8 cellular contexts compared by ENCODE assay signal in the genomic region with DNA sequence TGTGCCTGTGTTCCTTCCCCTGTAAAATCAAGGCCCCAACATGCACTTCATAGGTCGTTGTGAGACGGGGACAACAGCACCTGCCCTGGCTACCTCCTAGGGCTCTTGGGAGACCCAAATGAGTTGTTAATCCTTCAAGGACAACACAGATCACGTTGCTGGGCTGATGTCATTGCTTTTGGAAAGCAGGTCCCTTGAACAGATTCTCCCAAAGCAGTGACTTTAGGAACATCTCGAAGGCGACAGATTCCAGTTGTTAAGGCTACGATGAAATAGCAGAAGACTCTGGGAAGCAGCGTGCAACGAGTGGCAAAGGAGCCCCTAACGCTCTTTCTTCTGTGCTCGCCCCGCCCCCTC. TPM values are rescaled to one million over a fixed set of nuclear protein-coding genes. Genes with fewer than 3 reads are reported as not detected.
DNase-seq lines count a peak whose midpoint lies in the region; ATAC-seq and TF ChIP-seq lines count a peak whose summit lies in the region.

No MANE protein-coding gene starts in this region.

- TF ChIP-seq CTCF in A673 (conservative IDR thresholded peaks at IDR 0.05; ENCODE audit: low read depth, low read length) (no peak), tibial nerve (IDR thresholded peaks at IDR 0.05) (no peak)

- no peaks in the 10 kb centered on the region for H3K36me3 ChIP-seq in A673 (ENCODE audit: insufficient read depth, low read length, poor library complexity, severe bottlenecking)
- H3K36me3 ChIP-seq in SK-N-MC (ENCODE audit: insufficient read depth, low read length), result no peaks in the 10 kb centered on the region
- no peaks in the 10 kb centered on the region for H3K36me3 ChIP-seq in tibial nerve

- TSS peak; percentile 66 for BruUV-seq in A673 (replicated peaks; lab: Mats Ljungman, UMichigan)

- CTCF ChIA-PET in A673 (lab: Charles Lee), result no interaction called here

- H3K27ac ChIP-seq in A673 (ENCODE audit: low read depth, low read length, poor library complexity, severe bottlenecking) (peak overlapping the region; percentile 43), SK-N-MC (no peak overlapping the region; the same call in 1 of the 2 replicates), right cardiac atrium (ENCODE audit: low read length) (no peak overlapping the region), tibial nerve (peak overlapping the region; percentile 76 to 91 (median 83))

- DNase-seq in A673 (ENCODE audit: low spot score) (no peak), SK-N-MC (ENCODE audit: low read depth, low spot score) (no peak), right cardiac atrium (no peak), tibial nerve (ENCODE audit: low spot score in 2 of 2) (no peak), midbrain (lab: John Stamatoyannopoulos, UW) (no peak), EL (no peak)

- POLR2A ChIA-PET in A673 (lab: Charles Lee; ENCODE audit: low non-redundant PET), result interaction anchor here (0.7 to 2.0 kb wide), 2 partner anchors 19 to 127 kb away, joined by 7 to 17 read pairs; no protein-coding TSS in a partner anchor

- H3K4me3 ChIP-seq in A673 (ENCODE audit: low read depth, low read length, poor library complexity, severe bottlenecking) (peak overlapping the region; percentile 72), SK-N-MC (peak overlapping the region; percentile 82), right cardiac atrium (ENCODE audit: low read length) (peak overlapping the region; percentile 90), tibial nerve (peak overlapping the region; percentile 41 to 66 (median 60))

- no peak for TF ChIP-seq EP300 in tibial nerve (IDR thresholded peaks at IDR 0.05)

- intact Hi-C loops in A673 (cut with micrococcal nuclease; ENCODE audit: unreplicated experiment) (loop anchor here (10.0 kb wide), 1 partner anchor 388 kb away; no protein-coding TSS in a partner anchor), right cardiac atrium (cut with DNase I) (no loop called here)

- no peaks in the 10 kb centered on the region for H3K9me3 ChIP-seq in A673 (ENCODE audit: low read depth, low read length, poor library complexity, severe bottlenecking)
- no peaks in the 10 kb centered on the region for H3K9me3 ChIP-seq in SK-N-MC (ENCODE audit: low read depth, low read length)
- no peaks in the 10 kb centered on the region for H3K9me3 ChIP-seq in right cardiac atrium (ENCODE audit: control insufficient read depth, low read length)
- H3K9me3 ChIP-seq in tibial nerve, result no peaks in the 10 kb centered on the region

- H3K4me1 ChIP-seq in A673 (ENCODE audit: insufficient read depth, low read length, poor library complexity, severe bottlenecking), result peaks cover 10% of the 10 kb centered on the region
- peaks cover 5% of the 10 kb centered on the region for H3K4me1 ChIP-seq in right cardiac atrium (ENCODE audit: control insufficient read depth, insufficient read depth, low read length)
- peaks cover 0 to 52% (median 26%) of the 10 kb centered on the region in 4 donors for H3K4me1 ChIP-seq in tibial nerve

- TF ChIP-seq POLR2A in tibial nerve (IDR thresholded peaks at IDR 0.05), result no peak

- H3K9ac ChIP-seq in SK-N-MC (ENCODE audit: insufficient read length), result peak overlapping the region; percentile 28

- H3K27me3 ChIP-seq in A673 (replicated peaks; ENCODE audit: insufficient read depth, low read depth, low read length, poor library complexity) (no peaks in the 10 kb centered on the region), right cardiac atrium (ENCODE audit: control insufficient read depth, insufficient read depth) (no peaks in the 10 kb centered on the region), tibial nerve (no peaks in the 10 kb centered on the region)

- WGBS in right cardiac atrium, result 3% methylated on average over 11 of the region's 11 CpGs
- WGBS in tibial nerve, 2 donors, result 1 to 6% methylated on average over 10 to 11 of the region's 11 CpGs

- ATAC-seq in GM21381 (IDR thresholded peaks at IDR 0.05; ENCODE audit: unreplicated experiment), result peak; percentile 10
- ATAC-seq in right cardiac atrium, result no peak
- no peak for ATAC-seq in HG02571 (IDR thresholded peaks at IDR 0.05; ENCODE audit: unreplicated experiment)

RNA-seq across cellular contexts. Expression of a gene that starts 26.2 kb away (rescaled TPM):
- 1.7 and 3.9 TPM in 2 replicates for total RNA-seq in A673 (2021)
- total RNA-seq in right cardiac atrium, result 1 to 10 TPM; 1.9 to 2.7 (median 2.2) TPM
- polyA plus RNA-seq in right cardiac atrium, result 2.9 TPM
- 1 to 10 TPM in 1 of 4 donors, under 1 TPM in 1, not detected in 2; 0.98 to 1.7 TPM for total RNA-seq in tibial nerve

Comparison
In these comparisons a context has a peak if more than half of its experiments do, and no peak if none do; other contexts are left out.
1. H3K27ac ChIP-seq: peak in A673 (single experiment) and tibial nerve (4 of 4); none in SK-N-MC (single experiment) and right cardiac atrium (single experiment).
2. Peak in every context shown above with its lines, with median percentiles within 50 percentile points of each other: H3K4me3 ChIP-seq.